ENCODE assay signal across 1 cellular context in genomic region chr14:68816183-68816942, GRCh38.
A peak's percentile ranks its signal among the peaks of the same experiment; 100 is the strongest.
TF ChIP-seq lines count a peak whose summit lies in the region.

No MANE protein-coding gene starts in this region.

TF ChIP-seq in GM12878, 131 proteins besides CTCF, POLR2A, EP300 and RAD21 (continued from another document and continues in another):
- TF ChIP-seq ZBTB4 (CRISPR knock-in tag; IDR thresholded peaks at IDR 0.05) (peak; percentile 40; the same call in 1 of the 2 replicates), ATF3 (IDR thresholded peaks at IDR 0.05; ENCODE audit: borderline replicate concordance, extremely low read depth, low read depth, low read length) (no peak), SREBF1 (IDR thresholded peaks at IDR 0.05; ENCODE audit: low read length) (no peak), ZNF207 (IDR thresholded peaks at IDR 0.05; ENCODE audit: borderline replicate concordance) (no peak), ZNF217 (IDR thresholded peaks at IDR 0.05) (peak; percentile 68), MEF2A (IDR thresholded peaks at IDR 0.05; ENCODE audit: insufficient read depth, low read depth, low read length) (no peak), E2F4 (IDR thresholded peaks at IDR 0.05; ENCODE audit: low read depth, low read length) (no peak), ELK1 (IDR thresholded peaks at IDR 0.05; ENCODE audit: low read depth, low read length) (peak; percentile 71), FOS (IDR thresholded peaks at IDR 0.05; ENCODE audit: borderline replicate concordance, extremely low read depth, insufficient read length) (no peak), NFYA (IDR thresholded peaks at IDR 0.05; ENCODE audit: borderline replicate concordance, low read depth, low read length) (no peak), NKRF (conservative IDR thresholded peaks at IDR 0.05) (no peak; the same call in none of the 2 replicates), SIX5 (IDR thresholded peaks at IDR 0.05; ENCODE audit: low read depth, low read length, severe bottlenecking) (no peak), BRCA1 (IDR thresholded peaks at IDR 0.05; ENCODE audit: low read depth, low read length) (no peak; the same call in 1 of the 2 replicates), MTA3 (IDR thresholded peaks at IDR 0.05; ENCODE audit: borderline replicate concordance, low read length) (no peak), ZNF592 (IDR thresholded peaks at IDR 0.05) (peak; percentile 89), SKIL (IDR thresholded peaks at IDR 0.05; ENCODE audit: low read depth, poor library complexity, severe bottlenecking) (no peak), E2F8 (IDR thresholded peaks at IDR 0.05; ENCODE audit: low read depth, partially characterized antibody) (no peak), PBX3 (IDR thresholded peaks at IDR 0.05; ENCODE audit: insufficient replicate concordance, low read depth, low read length) (no peak), ETV6 (conservative IDR thresholded peaks at IDR 0.05 in 1 of 2, IDR thresholded peaks at IDR 0.05 in 1 of 2; ENCODE audit: borderline replicate concordance in 1 of 2, low read depth in 1 of 2) (peak in 1 of 2 experiments; percentile 19; a peak in 1 of 4 replicates), RELA (IDR thresholded peaks at IDR 0.05; ENCODE audit: borderline replicate concordance, partially characterized antibody) (peak; percentile 9), DPF2 (IDR thresholded peaks at IDR 0.05) (peak; percentile 96), NFXL1 (IDR thresholded peaks at IDR 0.05; ENCODE audit: borderline replicate concordance) (no peak), IRF4 (IDR thresholded peaks at IDR 0.05; ENCODE audit: low read depth, low read length) (no peak; the same call in 1 of the 2 replicates), ASH2L (IDR thresholded peaks at IDR 0.05; ENCODE audit: borderline replicate concordance, low read depth) (no peak), NR2C2 (IDR thresholded peaks at IDR 0.05; ENCODE audit: borderline replicate concordance, control insufficient read depth, insufficient read length, low read depth) (no peak), TCF12 (IDR thresholded peaks at IDR 0.05; ENCODE audit: low read depth, low read length) (no peak), ZBED1 (IDR thresholded peaks at IDR 0.05; ENCODE audit: borderline replicate concordance) (no peak; the same call in 1 of the 2 replicates), USF2 (IDR thresholded peaks at IDR 0.05; ENCODE audit: borderline replicate concordance, low read depth, low read length) (no peak), IRF3 (IDR thresholded peaks at IDR 0.05) (no peak), KAT2A (conservative IDR thresholded peaks at IDR 0.05; ENCODE audit: control insufficient read depth, low read depth, low read length) (no peak), TBL1XR1 (IDR thresholded peaks at IDR 0.05; ENCODE audit: low read depth, low read length) (peak; percentile 59; the same call in 1 of the 2 replicates), MYB (IDR thresholded peaks at IDR 0.05; ENCODE audit: borderline replicate concordance, low read depth, low read length) (no peak), NFIC (IDR thresholded peaks at IDR 0.05; ENCODE audit: low read depth, low read length) (no peak), ZNF24 (IDR thresholded peaks at IDR 0.05) (no peak), NRF1 (conservative IDR thresholded peaks at IDR 0.05; ENCODE audit: low read depth, low read length) (no peak), TCF3 (IDR thresholded peaks at IDR 0.05; ENCODE audit: borderline replicate concordance, insufficient read depth, low read depth, low read length) (no peak; the same call in 1 of the 2 replicates), WRNIP1 (IDR thresholded peaks at IDR 0.05; ENCODE audit: borderline replicate concordance, low read depth, low read length) (no peak)
